ENCODE assay signal across 17 cellular contexts in the genomic region with DNA sequence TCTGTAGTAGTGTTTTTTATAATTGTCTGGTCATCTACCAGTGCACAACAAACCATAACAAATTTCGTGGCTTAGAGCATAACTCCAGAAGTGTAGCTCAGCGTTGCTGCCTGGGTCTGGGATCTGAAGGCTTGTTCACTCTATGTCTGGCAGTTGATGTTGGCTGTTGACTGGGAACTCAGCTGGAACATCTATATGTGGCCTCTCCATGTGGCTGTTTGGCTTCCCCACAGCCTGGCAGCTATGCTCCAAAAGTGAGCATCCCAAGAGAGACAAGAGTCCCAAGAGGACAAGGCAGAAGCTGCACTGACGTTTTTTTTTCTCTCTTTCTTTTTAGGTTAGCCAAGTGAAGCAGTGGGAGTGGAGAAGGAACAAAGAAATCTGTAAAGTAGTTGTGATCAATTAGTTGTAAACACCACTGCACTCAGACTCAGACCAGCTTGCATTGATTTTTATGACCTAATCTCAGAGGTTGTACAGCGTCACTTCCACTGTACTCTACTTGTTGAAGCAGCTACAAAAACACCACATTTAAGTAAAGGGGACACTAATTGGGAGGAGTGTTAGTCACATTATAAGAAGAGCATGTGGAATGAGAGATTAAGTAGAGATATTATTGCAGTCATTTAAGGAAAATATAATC. TPM values are rescaled to one million over a fixed set of nuclear protein-coding genes. Genes with fewer than 3 reads are reported as not detected.
DNase-seq lines count a peak whose midpoint lies in the region; ATAC-seq and TF ChIP-seq lines count a peak whose summit lies in the region.
"Had no signal": no experiment of that assay in that cellular context is flagged by ENCODE, and none has a peak within 500 bp of the region (broad histone marks: within the 10 kb centered on the region; RNA-seq: fewer than 3 reads in every experiment).

No MANE protein-coding gene starts in this region.

- in situ Hi-C loops in KBM-7 (cut with MboI; ENCODE audit: low pct_unique_long_range_greater_than_20kb, low sequenced_read_pairs): no loop called here

- no peak overlapping the region for H3K27ac ChIP-seq in GM23338 (ENCODE audit: low read depth)

- H3K36me3 ChIP-seq in GM23338 (ENCODE audit: insufficient read depth): no peaks in the 10 kb centered on the region
- H3K36me3 ChIP-seq: tibial nerve had no signal

- 0 out of 2 replicates have a peak overlapping the region, but pooled peaks have one; percentile 30 for H2AFZ ChIP-seq in GM23338

- H3K27ac Mint-ChIP-seq in GM23338: peak overlapping the region; percentile 42; the same call in 1 of the 2 replicates
- H3K27ac Mint-ChIP-seq: CD8-positive, alpha-beta T cell had no signal

- H4K20me1 ChIP-seq in GM23338 (replicated peaks; ENCODE audit: insufficient read depth): peaks cover 4% of the 10 kb centered on the region; the same call in 1 of the 2 replicates

- DNase-seq in GM23338 (ENCODE audit: low spot score) (peak; percentile 32), NCI-H446 treated with DMSO at 0.1 percent for 48 hours (lab: John Stamatoyannopoulos, UW) (peak; percentile 40), fibroblast of gingiva (ENCODE audit: low read depth) (peak; percentile 65), retina (peak; percentile 39), KBM-7 (no peak), omental fat pad (ENCODE audit: low spot score) (no peak)
- DNase-seq: activated CD4-positive, alpha-beta T cell treated with anti-CD3 and anti-CD28 coated beads, Interleukin-2, amount 50 U/mL, for 48 hours; CD8-positive, alpha-beta T cell; cerebellar nuclear complex; islet precursor cell; midbrain; MV-4-11; NCI-H510A treated with DMSO at 0.1 percent for 48 hours; stimulated activated CD4-positive, alpha-beta T cell treated with anti-CD3 and anti-CD28 coated beads, Interleukin-2, amount 100 ng/mL, for 24 hours; T1000 had no signal

- H3K27me3 Mint-ChIP-seq in GM23338 (ENCODE audit: insufficient read depth, low read depth, poor library complexity): peaks cover 11% of the 10 kb centered on the region

- peaks cover 31% of the 10 kb centered on the region for H3K79me2 ChIP-seq in GM23338 (replicated peaks; ENCODE audit: insufficient read depth)

- no peak overlapping the region for H3K4me3 ChIP-seq in GM23338
- H3K4me3 ChIP-seq: tibial nerve had no signal

- H3F3A ChIP-seq in GM23338 (replicated peaks; ENCODE audit: low read depth): no peaks in the 10 kb centered on the region

- H3K36me3 Mint-ChIP-seq in GM23338 (ENCODE audit: low read depth): peaks cover 18% of the 10 kb centered on the region
- H3K36me3 Mint-ChIP-seq: CD8-positive, alpha-beta T cell had no signal

- ATAC-seq in GM23338 (no peak), HG03521 (IDR thresholded peaks at IDR 0.05; ENCODE audit: unreplicated experiment) (no peak), omental fat pad (ENCODE audit: low FRiP score) (no peak)
- ATAC-seq: CD8-positive, alpha-beta T cell had no signal

- no peak overlapping the region for H3K4me2 ChIP-seq in GM23338

- H3K4me1 ChIP-seq in GM23338 (ENCODE audit: insufficient read depth): peaks cover 31% of the 10 kb centered on the region

- H3K27me3 ChIP-seq in GM23338 (ENCODE audit: insufficient read depth): no peaks in the 10 kb centered on the region
- H3K27me3 ChIP-seq: tibial nerve had no signal

- TF ChIP-seq CTCF in GM23338 (conservative IDR thresholded peaks at IDR 0.05; ENCODE audit: low read depth in 2 of 2): no peak
- TF ChIP-seq CTCF in omental fat pad (IDR thresholded peaks at IDR 0.05): no peak

- no peaks in the 10 kb centered on the region; the same call in 1 of the 3 replicates for H3K9me3 Mint-ChIP-seq in GM23338

- no peak overlapping the region for H3K4me3 Mint-ChIP-seq in GM23338
- H3K4me3 Mint-ChIP-seq: CD8-positive, alpha-beta T cell had no signal

- peaks cover 42% of the 10 kb centered on the region for H3K4me1 Mint-ChIP-seq in GM23338

- no peaks in the 10 kb centered on the region for H3K9me2 ChIP-seq in GM23338 (ENCODE audit: insufficient read depth)

TF ChIP-seq in GM23338, 12 proteins besides CTCF, POLR2A, EP300 and RAD21 (continues in another document):
- TF ChIP-seq REST (IDR thresholded peaks at IDR 0.05; ENCODE audit: unreplicated experiment) (no peak), JUNB (IDR thresholded peaks at IDR 0.05; ENCODE audit: unreplicated experiment) (no peak), EZH2 (IDR thresholded peaks at IDR 0.05; ENCODE audit: low read depth, unreplicated experiment) (no peak), ZNF114 (CRISPR knock-in tag; IDR thresholded peaks at IDR 0.05) (no peak), CREB1 (CRISPR knock-in tag; IDR thresholded peaks at IDR 0.05; ENCODE audit: low read depth) (no peak), STAT1 (IDR thresholded peaks at IDR 0.05; ENCODE audit: unreplicated experiment) (no peak)
- TF ChIP-seq, protein P1, sequence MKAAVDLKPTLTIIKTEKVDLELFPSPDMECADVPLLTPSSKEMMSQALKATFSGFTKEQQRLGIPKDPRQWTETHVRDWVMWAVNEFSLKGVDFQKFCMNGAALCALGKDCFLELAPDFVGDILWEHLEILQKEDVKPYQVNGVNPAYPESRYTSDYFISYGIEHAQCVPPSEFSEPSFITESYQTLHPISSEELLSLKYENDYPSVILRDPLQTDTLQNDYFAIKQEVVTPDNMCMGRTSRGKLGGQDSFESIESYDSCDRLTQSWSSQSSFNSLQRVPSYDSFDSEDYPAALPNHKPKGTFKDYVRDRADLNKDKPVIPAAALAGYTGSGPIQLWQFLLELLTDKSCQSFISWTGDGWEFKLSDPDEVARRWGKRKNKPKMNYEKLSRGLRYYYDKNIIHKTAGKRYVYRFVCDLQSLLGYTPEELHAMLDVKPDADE (IDR thresholded peaks at IDR 0.05): no peak

RNA-seq across cellular contexts. Expression of gene GPR176, which starts 2.5 kb away (rescaled TPM):
- total RNA-seq in GM23338 (2014; rRNA removed; shearing (Covaris generic)): 226 and 248 TPM in 2 replicates
- 60.0 and 62.9 TPM in 2 replicates for polyA plus RNA-seq in GM23338 (2016; fragmentation: Nextera tagmentation; extraction: Ambion mirVana)
- 10 to 100 TPM in 2 of 4 donors, 1 to 10 TPM in 2; 5.6 to 23.9 (median 11.7) TPM for total RNA-seq in omental fat pad

RNA-seq across cellular contexts. Expression of gene EIF2AK4, which starts 11.3 kb away (rescaled TPM):
- 149 and 164 TPM in 2 replicates for total RNA-seq in GM23338 (2014; rRNA removed; shearing (Covaris generic))
- 456 and 490 TPM in 2 replicates for polyA plus RNA-seq in GM23338 (2016; fragmentation: Nextera tagmentation; extraction: Ambion mirVana)
- 10 to 100 TPM; 46.0 to 60.5 (median 51.6) TPM for total RNA-seq in omental fat pad

Comparison
In these comparisons a context has a peak if more than half of its experiments do, and no peak if none do; other contexts are left out.
1. DNase-seq: peak in GM23338 (single experiment), NCI-H446 treated with DMSO at 0.1 percent for 48 hours (single experiment), fibroblast of gingiva (single experiment) and retina (single experiment); none in KBM-7 (single experiment) and omental fat pad (single experiment).